9 cellular contexts compared by ENCODE assay signal in genomic region chr3:22922317-22922716, GRCh38.
DNase-seq lines count a peak whose midpoint lies in the region; ATAC-seq lines count a peak whose summit lies in the region.
"Had no signal": no experiment of that assay in that cellular context is flagged by ENCODE, and none has a peak within 500 bp of the region (broad histone marks: within the 10 kb centered on the region; RNA-seq: fewer than 3 reads in every experiment).

No MANE protein-coding gene starts in this region.

- H3K79me2 ChIP-seq in ACC112 (ENCODE audit: control insufficient read depth, insufficient read depth, low read length, unreplicated experiment), result no peaks in the 10 kb centered on the region

- H3K4me1 ChIP-seq in ACC112 (ENCODE audit: control insufficient read depth, insufficient read depth, low read length, unreplicated experiment), result peaks cover 10% of the 10 kb centered on the region
- H3K4me1 ChIP-seq: ascending aorta had no signal

- DNase-seq in LoVo (ENCODE audit: low spot score) (peak; percentile 16), fibroblast of peridontal ligament (ENCODE audit: extremely low read depth) (peak; percentile 27), GM19238 (ENCODE audit: insufficient read length, low spot score) (no peak), cortex of kidney (lab: John Stamatoyannopoulos, UW) (no peak), SK-N-DZ (ENCODE audit: low spot score) (no peak)

- H3K27me3 ChIP-seq in ACC112 (ENCODE audit: insufficient read depth, low read length), result peaks cover 6% of the 10 kb centered on the region; the same call in 1 of the 2 replicates
- H3K27me3 ChIP-seq: ascending aorta had no signal

- H3K27ac ChIP-seq in ACC112 (ENCODE audit: low read depth, low read length), result no peak overlapping the region
- H3K27ac ChIP-seq: ascending aorta had no signal

- H2AFZ ChIP-seq in ACC112 (ENCODE audit: low read length, unreplicated experiment), result peak overlapping the region; percentile 55

- ATAC-seq in GM18861 (IDR thresholded peaks at IDR 0.05; ENCODE audit: unreplicated experiment), result peak; percentile 56
- ATAC-seq in GM19452 (IDR thresholded peaks at IDR 0.05; ENCODE audit: unreplicated experiment), result no peak

- H3K36me3 ChIP-seq in ACC112 (ENCODE audit: insufficient read depth, low read length), result no peaks in the 10 kb centered on the region
- H3K36me3 ChIP-seq: ascending aorta had no signal

- H3K4me3 ChIP-seq in ACC112 (ENCODE audit: low read depth, low read length), result no peak overlapping the region
- H3K4me3 ChIP-seq: ascending aorta had no signal

Comparison
In these comparisons a context has a peak if more than half of its experiments do, and no peak if none do; other contexts are left out.
1. DNase-seq: peak in LoVo (single experiment) and fibroblast of peridontal ligament (single experiment); none in GM19238 (single experiment), cortex of kidney (single experiment) and SK-N-DZ (single experiment).